In genomic region chr6:44192428-44193041, GRCh38 we compare ENCODE assay signal across 12 cellular contexts. TPM values are rescaled to one million over a fixed set of nuclear protein-coding genes. Genes with fewer than 3 reads are reported as not detected.
DNase-seq lines count a peak whose midpoint lies in the region; ATAC-seq and TF ChIP-seq lines count a peak whose summit lies in the region.
"Had no signal": no experiment of that assay in that cellular context is flagged by ENCODE, and none has a peak within 500 bp of the region (broad histone marks: within the 10 kb centered on the region; RNA-seq: fewer than 3 reads in every experiment).

No MANE protein-coding gene starts in this region.

- peaks cover 11 to 16% of the 10 kb centered on the region in 2 experiments for H3K4me1 Mint-ChIP-seq in H9
- H3K4me1 Mint-ChIP-seq in endodermal cell, result peaks cover 16% of the 10 kb centered on the region

- H2BK120ac ChIP-seq in H9 (ENCODE audit: low read depth, low read length, poor library complexity, severe bottlenecking), result no peak overlapping the region

- no peaks in the 10 kb centered on the region for H3K23me2 ChIP-seq in H9 (ENCODE audit: insufficient read length, low read depth, low read length, poor library complexity, severe bottlenecking)

- H3K9me3 Mint-ChIP-seq in H9 (no peaks in the 10 kb centered on the region; a peak in 1 of 5 replicates), endodermal cell (no peaks in the 10 kb centered on the region)

- no peak overlapping the region for H3T11ph ChIP-seq in H9 (ENCODE audit: low read length)

- no peaks in the 10 kb centered on the region for H3K79me1 ChIP-seq in H9 (ENCODE audit: insufficient read depth, low read depth, low read length, poor library complexity, severe bottlenecking)

- H4K91ac ChIP-seq in H9 (ENCODE audit: insufficient read length, low read depth, low read length), result no peak overlapping the region

- H2AFZ ChIP-seq in H9 (ENCODE audit: low read length), result no peak overlapping the region

- no peak for TF ChIP-seq POLR2A in Peyer's patch (IDR thresholded peaks at IDR 0.05)

- H3K36me3 ChIP-seq in BJ (ENCODE audit: control insufficient read depth, insufficient read depth, low read length) (no peaks in the 10 kb centered on the region), endodermal cell (ENCODE audit: control insufficient read depth, insufficient read depth, low read length) (no peaks in the 10 kb centered on the region), Peyer's patch (no peaks in the 10 kb centered on the region)

- POLR2A ChIA-PET in BJ (lab: Charles Lee), result no interaction called here

- H3K18ac ChIP-seq in H9 (ENCODE audit: insufficient read length, low read depth, low read length), result no peak overlapping the region

- 0 out of 2 replicates have a peak overlapping the region, but pooled peaks have one; percentile 6 for H3K4me3 ChIP-seq in BJ (ENCODE audit: low read depth, low read length)
- no peak overlapping the region for H3K4me3 ChIP-seq in endodermal cell (ENCODE audit: low read length)
- no peak overlapping the region for H3K4me3 ChIP-seq in Peyer's patch

- H2BK20ac ChIP-seq in H9 (ENCODE audit: low read depth, low read length, poor library complexity, severe bottlenecking), result no peak overlapping the region

- H3K56ac ChIP-seq in H9 (ENCODE audit: insufficient read length, low read depth, low read length), result no peak overlapping the region

- H3K27ac ChIP-seq in H9 (ENCODE audit: insufficient read length, low read depth, low read length) (no peak overlapping the region), endodermal cell (ENCODE audit: low read depth, low read length) (no peak overlapping the region), Peyer's patch (no peak overlapping the region)

- H3K9ac ChIP-seq in H9 (ENCODE audit: extremely low read depth, insufficient read length, low read length), result no peak overlapping the region
- no peak overlapping the region for H3K9ac ChIP-seq in endodermal cell (ENCODE audit: extremely low read depth, low read length, poor library complexity, severe bottlenecking)

- H3K79me2 ChIP-seq in H9 (ENCODE audit: insufficient read depth, low read length), result no peaks in the 10 kb centered on the region

- TF ChIP-seq CTCF in BJ (IDR thresholded peaks at IDR 0.05; ENCODE audit: insufficient read depth, low read depth, low read length) (no peak), H9 (conservative IDR thresholded peaks at IDR 0.05) (no peak), endodermal cell (conservative IDR thresholded peaks at IDR 0.05) (no peak), Peyer's patch (IDR thresholded peaks at IDR 0.05) (no peak)

- H3K36me3 Mint-ChIP-seq in H9 (ENCODE audit: insufficient read depth in 1 of 3, low read depth in 3 of 3) (no peaks in the 10 kb centered on the region), endodermal cell (ENCODE audit: low read depth) (no peaks in the 10 kb centered on the region)

- no peaks in the 10 kb centered on the region for H3K9me3 ChIP-seq in H9 (ENCODE audit: control insufficient read depth, low read depth, low read length)
- no peaks in the 10 kb centered on the region for H3K9me3 ChIP-seq in endodermal cell (ENCODE audit: control insufficient read depth, low read length)
- no peaks in the 10 kb centered on the region for H3K9me3 ChIP-seq in Peyer's patch

- H2AK5ac ChIP-seq in H9 (ENCODE audit: insufficient read length, low read length), result no peak overlapping the region

- H3K23ac ChIP-seq in H9 (ENCODE audit: insufficient read length, low read depth, low read length), result no peak overlapping the region

- H2BK12ac ChIP-seq in H9 (ENCODE audit: insufficient read length, low read depth, low read length), result no peak overlapping the region

- no peak overlapping the region for H3K14ac ChIP-seq in H9 (ENCODE audit: insufficient read depth, low read length)

- H4K5ac ChIP-seq in H9 (ENCODE audit: insufficient read length, low read depth, low read length), result no peak overlapping the region

- CTCF ChIA-PET in BJ (lab: Yijun Ruan, JAX), result interaction anchor here (1.1 kb wide), 1 partner anchor 31 kb away, joined by 4 read pairs; no protein-coding TSS in a partner anchor

- peaks cover 2% of the 10 kb centered on the region for H4K20me1 ChIP-seq in H9 (ENCODE audit: control insufficient read depth, insufficient read depth, insufficient read length)

- H3K4me1 ChIP-seq in H9 (ENCODE audit: insufficient read depth, low read length) (peaks cover 3% of the 10 kb centered on the region; the same call in 1 of the 2 replicates), endodermal cell (ENCODE audit: control insufficient read depth, insufficient read depth, low read length) (no peaks in the 10 kb centered on the region), Peyer's patch (no peaks in the 10 kb centered on the region)

- no peaks in the 10 kb centered on the region; the same call in 1 of the 2 replicates for H3K27me3 Mint-ChIP-seq in H9 (ENCODE audit: low read depth)
- no peaks in the 10 kb centered on the region for H3K27me3 Mint-ChIP-seq in endodermal cell (ENCODE audit: insufficient read depth)

- H3K4ac ChIP-seq in H9 (ENCODE audit: low read depth, low read length), result no peak overlapping the region

- H2BK5ac ChIP-seq in H9 (ENCODE audit: insufficient read length, low read length), result no peak overlapping the region

- peak overlapping the region; percentile 12 for H3K4me2 ChIP-seq in H9 (ENCODE audit: insufficient read depth, insufficient read length, low read length)

- DNase-seq in BJ (ENCODE audit: low read depth) (no peak), H9 (peak; percentile 62), endodermal cell (peak; percentile 76), lung microvascular endothelial cell (ENCODE audit: low read depth in 2 of 2) (peak; percentile 28 to 62), NCI-H524 (lab: John Stamatoyannopoulos, UW) (no peak), Peyer's patch (no peak)
- DNase-seq in stimulated activated naive CD8-positive, alpha-beta T cell treated with anti-CD3 and anti-CD28 coated beads, Interleukin-15, Interleukin-2, amounts not matched to agents 100 U/mL and 50 U/mL, for 24 hours, result no peak
- DNase-seq: activated CD4-positive, alpha-beta T cell treated with anti-CD3 and anti-CD28 coated beads for 1 hour; activated gamma-delta T cell treated with Interleukin-2 at 50 U/mL for 16 hours; NCI-H2081 treated with DMSO at 0.1 percent for 48 hours had no signal

- no peak overlapping the region for H4K8ac ChIP-seq in H9 (replicated peaks; ENCODE audit: insufficient read length, low read depth, low read length)

- H3K27me3 ChIP-seq in BJ (ENCODE audit: control insufficient read depth, insufficient read depth, low read length) (peaks cover 3% of the 10 kb centered on the region), H9 (ENCODE audit: insufficient read depth, low read length) (no peaks in the 10 kb centered on the region), endodermal cell (ENCODE audit: control insufficient read depth, insufficient read depth, low read length, poor library complexity, severe bottlenecking) (no peaks in the 10 kb centered on the region), Peyer's patch (no peaks in the 10 kb centered on the region)

- no CpG with 5 or more reads among the region's 10 CpGs for WGBS in H9 (ENCODE audit: extremely low coverage, insufficient read length, low lambda C conversion rate)
- WGBS in endodermal cell (ENCODE audit: insufficient coverage in 1 of 2, insufficient read length in 1 of 2), 2 experiments, result 78 to 84% methylated on average over 8 to 10 of the region's 10 CpGs

- no peak for ATAC-seq in stimulated activated naive CD8-positive, alpha-beta T cell treated with anti-CD3 and anti-CD28 coated beads, Interleukin-15, Interleukin-2, amounts not matched to agents 100 U/mL and 50 U/mL, for 24 hours
- no peak for ATAC-seq in HG02763 (IDR thresholded peaks at IDR 0.05; ENCODE audit: unreplicated experiment)

- H3K4me3 Mint-ChIP-seq in H9 (peak overlapping the region; percentile 13 to 27; a peak in 3 of 5 replicates), endodermal cell (peak overlapping the region; percentile 36)

- H3K27ac Mint-ChIP-seq in H9 (peak overlapping the region in 1 of 3 experiments; percentile 3; a peak in 2 of 7 replicates), endodermal cell (peak overlapping the region; percentile 45)

- H2BK15ac ChIP-seq in H9 (ENCODE audit: low read depth, low read length), result no peak overlapping the region

RNA-seq across cellular contexts. Expression of gene MYMX, which starts 24.2 kb away (rescaled TPM):
- polyA plus RNA-seq in BJ (2011; rRNA removed), result not detected in 2 replicates
- polyA minus RNA-seq in BJ (2011; rRNA and poly(A)+ RNA removed), result not detected in 2 replicates
- total RNA-seq in H9 (2021), result 1.1 and 1.8 TPM in 2 replicates
- 1 to 10 TPM; 1.7 to 1.8 TPM for total RNA-seq in endodermal cell
- 1.1 TPM for polyA plus RNA-seq in endodermal cell (2013, experiment 1 of 2)
- 0.83 TPM for polyA plus RNA-seq in endodermal cell (2013, experiment 2 of 2)
- 0.22 TPM in 1 of 2 replicates, not detected in the other for total RNA-seq in lung microvascular endothelial cell
- not detected for total RNA-seq in Peyer's patch
- total RNA-seq: mononuclear cell had no signal

RNA-seq across cellular contexts. Expression of gene SLC29A1, which starts 30.9 kb away (rescaled TPM):
- 25.7 and 34.1 TPM in 2 replicates for polyA plus RNA-seq in BJ (2011; rRNA removed)
- polyA minus RNA-seq in BJ (2011; rRNA and poly(A)+ RNA removed), result 18.4 and 32.0 TPM in 2 replicates
- total RNA-seq in H9 (2021) (118 and 124 TPM in 2 replicates), endodermal cell (100 to 1,000 TPM; 129 to 155 TPM), lung microvascular endothelial cell (25.3 and 28.6 TPM in 2 replicates), Peyer's patch (10 to 100 TPM in 3 of 4 donors, 1 to 10 TPM in 1; 4.4 to 25.6 (median 19.5) TPM)
- polyA plus RNA-seq in endodermal cell (2013, experiment 1 of 2), result 65.0 TPM
- polyA plus RNA-seq in endodermal cell (2013, experiment 2 of 2), result 58.4 TPM

RNA-seq across cellular contexts. Expression of gene CAPN11, which starts 33.9 kb away (rescaled TPM):
- polyA plus RNA-seq in BJ (2011; rRNA removed), result 0.04 TPM in 1 of 2 replicates, not detected in the other
- not detected in 2 replicates for polyA minus RNA-seq in BJ (2011; rRNA and poly(A)+ RNA removed)
- total RNA-seq in H9 (2021) (0.28 and 0.29 TPM in 2 replicates), endodermal cell (1 to 10 TPM in 1 of 2 donors, under 1 TPM in 1; 0.53 to 1.2 TPM), lung microvascular endothelial cell (0.20 and 0.65 TPM in 2 replicates), Peyer's patch (10 to 100 TPM in 1 of 4 donors, 1 to 10 TPM in 1, under 1 TPM in 1, not detected in 1; 0.67 to 16.5 (median 4.9) TPM)
- 0.18 TPM for polyA plus RNA-seq in endodermal cell (2013, experiment 1 of 2)
- 0.17 TPM for polyA plus RNA-seq in endodermal cell (2013, experiment 2 of 2)

RNA-seq across cellular contexts. Expression of gene HSP90AB1, which starts 54.4 kb away (rescaled TPM):
- polyA plus RNA-seq in BJ (2011; rRNA removed), result 578 and 615 TPM in 2 replicates
- polyA minus RNA-seq in BJ (2011; rRNA and poly(A)+ RNA removed), result 293 and 453 TPM in 2 replicates
- total RNA-seq in H9 (2021) (1,986 and 2,056 TPM in 2 replicates), endodermal cell (1,000 to 10,000 TPM; 1,356 to 1,422 TPM), lung microvascular endothelial cell (317 and 430 TPM in 2 replicates), Peyer's patch (100 to 1,000 TPM; 181 to 330 (median 254) TPM)
- 1,137 TPM for polyA plus RNA-seq in endodermal cell (2013, experiment 1 of 2)
- polyA plus RNA-seq in endodermal cell (2013, experiment 2 of 2), result 1,046 TPM

Comparison
In these comparisons a context has a peak if more than half of its experiments do, and no peak if none do; other contexts are left out.
1. DNase-seq: peak in H9 (single experiment), endodermal cell (single experiment) and lung microvascular endothelial cell (2 of 2); none in BJ (single experiment), stimulated activated naive CD8-positive, alpha-beta T cell treated with anti-CD3 and anti-CD28 coated beads, Interleukin-15, Interleukin-2, amounts not matched to agents 100 U/mL and 50 U/mL, for 24 hours (single experiment), NCI-H524 (0 of 2) and Peyer's patch (0 of 3).